ENCODE assay signal across 8 cellular contexts in the genomic region with DNA sequence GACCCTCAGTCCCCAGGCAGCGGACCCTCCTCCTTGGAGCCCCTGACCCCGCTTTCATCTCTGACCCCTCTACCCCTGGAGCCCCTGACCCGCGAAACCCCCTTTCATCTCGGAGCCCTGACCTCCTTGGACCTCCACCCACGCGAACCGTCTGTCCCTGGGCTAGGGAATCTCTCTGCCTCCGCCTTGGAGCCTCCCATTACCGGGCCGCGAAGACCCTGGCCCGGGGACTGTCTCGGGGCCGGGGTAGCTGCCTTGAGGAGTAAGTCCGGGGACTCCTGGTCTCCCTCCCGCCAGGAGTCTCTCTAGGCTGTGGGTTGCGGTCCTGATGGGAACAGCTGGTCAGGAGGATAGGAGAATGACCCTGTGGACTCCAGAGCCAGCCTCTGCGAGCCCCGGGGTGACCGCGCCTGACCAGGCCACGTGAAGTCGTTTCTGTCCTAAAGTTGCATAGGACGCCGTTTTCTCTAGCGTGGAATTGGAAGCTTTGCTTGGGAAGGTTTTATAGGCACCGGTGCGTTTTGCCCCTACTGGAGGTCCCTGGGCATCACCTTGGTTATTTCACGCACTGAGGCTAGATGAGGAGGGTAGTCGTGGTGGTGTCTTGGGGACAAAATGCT. TPM values are rescaled to one million over a fixed set of nuclear protein-coding genes. Genes with fewer than 3 reads are reported as not detected.
DNase-seq lines count a peak whose midpoint lies in the region; ATAC-seq and TF ChIP-seq lines count a peak whose summit lies in the region.

No MANE protein-coding gene starts in this region.

- no peaks in the 10 kb centered on the region for H3K9me3 Mint-ChIP-seq in activated naive CD4-positive, alpha-beta T cell treated with anti-CD3 and anti-CD28 coated beads, Interleukin-2, amount 10 ng/mL, durations not matched to agents 7 days and 5 days

- peaks cover 29% of the 10 kb centered on the region for H3K27me3 Mint-ChIP-seq in activated naive CD4-positive, alpha-beta T cell treated with anti-CD3 and anti-CD28 coated beads, Interleukin-2, amount 10 ng/mL, durations not matched to agents 7 days and 5 days
- H3K27me3 Mint-ChIP-seq in T-helper 17 cell = no peaks in the 10 kb centered on the region

- H3K36me3 Mint-ChIP-seq in activated naive CD4-positive, alpha-beta T cell treated with anti-CD3 and anti-CD28 coated beads, Interleukin-2, amount 10 ng/mL, durations not matched to agents 7 days and 5 days = peaks cover 4% of the 10 kb centered on the region
- no peaks in the 10 kb centered on the region for H3K36me3 Mint-ChIP-seq in T-helper 17 cell (ENCODE audit: low read depth)

- TF ChIP-seq CTCF in foreskin fibroblast (IDR thresholded peaks at IDR 0.05; ENCODE audit: low read depth, low read length) = no peak
- no peak for TF ChIP-seq CTCF in GM10266 (IDR thresholded peaks at IDR 0.05; ENCODE audit: control insufficient read depth, insufficient read depth, low read depth, missing control alignments)

- intact Hi-C loops in sciatic nerve (cut with DNase I) = loop anchor here (10.0 kb wide), 1 partner anchor 64 kb away; no protein-coding TSS in a partner anchor

- peak overlapping the region; percentile 90 for H3K4me3 Mint-ChIP-seq in activated naive CD4-positive, alpha-beta T cell treated with anti-CD3 and anti-CD28 coated beads, Interleukin-2, amount 10 ng/mL, durations not matched to agents 7 days and 5 days
- peak overlapping the region; percentile 97 for H3K4me3 Mint-ChIP-seq in T-helper 17 cell

- CTCF ChIA-PET in activated naive CD4-positive, alpha-beta T cell treated with anti-CD3 and anti-CD28 coated beads, Interleukin-2, amount 10 ng/mL, durations not matched to agents 7 days and 5 days (lab: Charles Lee) = interaction anchor here (0.8 to 3.3 kb wide), 3 partner anchors 18 to 72 kb away, joined by 3 to 16 read pairs (median 4); no protein-coding TSS in a partner anchor

- H3K27ac Mint-ChIP-seq in activated naive CD4-positive, alpha-beta T cell treated with anti-CD3 and anti-CD28 coated beads, Interleukin-2, amount 10 ng/mL, durations not matched to agents 7 days and 5 days = peak overlapping the region; percentile 89
- peak overlapping the region; percentile 92 for H3K27ac Mint-ChIP-seq in T-helper 17 cell

- peaks cover 64% of the 10 kb centered on the region for H3K4me1 Mint-ChIP-seq in activated naive CD4-positive, alpha-beta T cell treated with anti-CD3 and anti-CD28 coated beads, Interleukin-2, amount 10 ng/mL, durations not matched to agents 7 days and 5 days
- H3K4me1 Mint-ChIP-seq in T-helper 17 cell = peaks cover 49% of the 10 kb centered on the region

- no peak for ATAC-seq in T-helper 17 cell
- peak; percentile 21 for ATAC-seq in sciatic nerve

- DNase-seq in activated naive CD4-positive, alpha-beta T cell treated with anti-CD3 and anti-CD28 coated beads, Interleukin-2, amount 10 ng/mL, durations not matched to agents 7 days and 5 days = no peak
- no peak for DNase-seq in activated naive CD4-positive, alpha-beta T cell treated with anti-CD3 and anti-CD28 coated beads, Interleukin-2, amount 50 U/mL, for 16 hours
- DNase-seq in T-helper 17 cell (no peak), foreskin fibroblast (peak in 1 of 2 donors; percentile 29), sciatic nerve (ENCODE audit: low spot score) (no peak), NCI-H2029 treated with DMSO at 0.1 percent for 48 hours (lab: John Stamatoyannopoulos, UW) (no peak), NCI-H1436 (lab: John Stamatoyannopoulos, UW) (no peak), GM10266 (ENCODE audit: extremely low spot score) (no peak)

- peak overlapping the region; percentile 71 to 73 for H3K4me3 ChIP-seq in foreskin fibroblast (ENCODE audit: low read depth in 1 of 2, low read length in 2 of 2)

- H3K9me3 ChIP-seq in T-helper 17 cell (ENCODE audit: control insufficient read depth, low read length, poor library complexity, severe bottlenecking) = no peaks in the 10 kb centered on the region

RNA-seq across cellular contexts. Expression of a gene that starts 0.8 kb away (rescaled TPM):
- 10 to 100 TPM; 49.1 to 55.2 TPM for total RNA-seq in T-helper 17 cell
- total RNA-seq in sciatic nerve = 68.2 TPM
